25 cellular contexts compared by ENCODE assay signal in genomic region chr11:76574879-76575278, GRCh38.
DNase-seq lines count a peak whose midpoint lies in the region; ATAC-seq, FAIRE-seq and TF ChIP-seq lines count a peak whose summit lies in the region.
"Had no signal": no experiment of that assay in that cellular context is flagged by ENCODE, and none has a peak within 500 bp of the region (broad histone marks: within the 10 kb centered on the region; RNA-seq: fewer than 3 reads in every experiment).

No MANE protein-coding gene starts in this region.

- TF ChIP-seq CTCF in GM23338 (conservative IDR thresholded peaks at IDR 0.05; ENCODE audit: low read depth in 2 of 2): no peak
- no peak for TF ChIP-seq CTCF in keratinocyte (optimal IDR thresholded peaks at IDR 0.05 in 1 of 3, IDR thresholded peaks at IDR 0.05 in 1 of 3, conservative IDR thresholded peaks at IDR 0.05 in 1 of 3; ENCODE audit: extremely low read depth in 1 of 3, insufficient read depth in 2 of 3, low read length in 3 of 3)
- TF ChIP-seq CTCF in osteoblast (IDR thresholded peaks at IDR 0.05; ENCODE audit: extremely low read depth, low read depth, low read length): no peak

- H3K36me3 ChIP-seq in GM23338 (ENCODE audit: insufficient read depth) (no peaks in the 10 kb centered on the region), keratinocyte (ENCODE audit: control insufficient read depth in 2 of 2, extremely low read depth in 1 of 2, insufficient read depth in 2 of 2, low read length in 2 of 2) (no peaks in the 10 kb centered on the region), osteoblast (ENCODE audit: insufficient read depth, low read length) (no peaks in the 10 kb centered on the region)
- H3K36me3 ChIP-seq: SJSA1 had no signal

- H3K4me3 Mint-ChIP-seq in GM23338: no peak overlapping the region
- peak overlapping the region; percentile 24 for H3K4me3 Mint-ChIP-seq in activated T-helper 17 cell treated with anti-CD3 and anti-CD28 coated beads, Interleukin-2, amount 50 U/mL, for 72 hours
- H3K4me3 Mint-ChIP-seq: CD4-positive, alpha-beta memory T cell had no signal

- peaks cover 6% of the 10 kb centered on the region for H3K4me1 ChIP-seq in GM23338 (ENCODE audit: insufficient read depth)
- H3K4me1 ChIP-seq in keratinocyte (ENCODE audit: control insufficient read depth, extremely low read depth, insufficient read depth, low read length): peaks cover 25% of the 10 kb centered on the region
- peaks cover 49% of the 10 kb centered on the region for H3K4me1 ChIP-seq in osteoblast (ENCODE audit: insufficient read depth, low read length)

- H3K9me3 Mint-ChIP-seq in GM23338: no peaks in the 10 kb centered on the region; the same call in 2 of the 3 replicates
- no peaks in the 10 kb centered on the region for H3K9me3 Mint-ChIP-seq in activated T-helper 17 cell treated with anti-CD3 and anti-CD28 coated beads, Interleukin-2, amount 50 U/mL, for 72 hours

- dilution Hi-C loops in keratinocyte (cut with MboI; ENCODE audit: extremely low pct_ligation_motif_present, low sequenced_read_pairs): no loop called here

- H3K4me2 ChIP-seq in GM23338 (no peak overlapping the region), keratinocyte (ENCODE audit: control insufficient read depth, extremely low read depth, insufficient read depth, low read depth, low read length) (no peak overlapping the region), osteoblast (ENCODE audit: insufficient read depth, low read length) (no peak overlapping the region)

- H4K20me1 ChIP-seq in GM23338 (replicated peaks; ENCODE audit: insufficient read depth) (no peaks in the 10 kb centered on the region), keratinocyte (ENCODE audit: control insufficient read depth, extremely low read depth, insufficient read depth, low read length) (no peaks in the 10 kb centered on the region), osteoblast (ENCODE audit: insufficient read depth, low read length) (no peaks in the 10 kb centered on the region)

- DNase-seq in GM23338 (ENCODE audit: low spot score): no peak
- DNase-seq in keratinocyte (ENCODE audit: low read depth, low spot score): no peak
- DNase-seq in osteoblast (ENCODE audit: insufficient read length, low spot score, missing footprints): no peak
- DNase-seq in SK-N-DZ (ENCODE audit: low spot score): no peak
- DNase-seq in NCI-H1417 (lab: John Stamatoyannopoulos, UW): no peak
- DNase-seq in nucleus accumbens (lab: John Stamatoyannopoulos, UW): no peak
- DNase-seq: C1 segment of cervical spinal cord; CD4-positive, alpha-beta memory T cell; COR-L47; HCEC 1CT; Kasumi-1; NCI-H1105; NCI-H146; NCI-H1930; NCI-H2107; NCI-H524; NCI-H82; NK-92 treated with Interleukin-12 subunit alpha and Interleukin-12 subunit beta, amount 100 ng/mL, for 24 hours; PC-3 had no signal

- H3K36me3 Mint-ChIP-seq in GM23338 (ENCODE audit: low read depth): no peaks in the 10 kb centered on the region
- no peaks in the 10 kb centered on the region for H3K36me3 Mint-ChIP-seq in activated T-helper 17 cell treated with anti-CD3 and anti-CD28 coated beads, Interleukin-2, amount 50 U/mL, for 72 hours (ENCODE audit: low read depth)
- H3K36me3 Mint-ChIP-seq: CD4-positive, alpha-beta memory T cell had no signal

- H3K9me3 ChIP-seq in keratinocyte (ENCODE audit: control insufficient read depth, low read depth, low read length): no peaks in the 10 kb centered on the region
- H3K9me3 ChIP-seq in osteoblast (ENCODE audit: low read depth, low read length): no peaks in the 10 kb centered on the region
- H3K9me3 ChIP-seq: SJSA1 had no signal

- no peak overlapping the region for H3K27ac Mint-ChIP-seq in GM23338
- H3K27ac Mint-ChIP-seq in activated T-helper 17 cell treated with anti-CD3 and anti-CD28 coated beads, Interleukin-2, amount 50 U/mL, for 72 hours: no peak overlapping the region
- H3K27ac Mint-ChIP-seq: CD4-positive, alpha-beta memory T cell had no signal

- no peak overlapping the region for H3K9ac ChIP-seq in keratinocyte (ENCODE audit: control insufficient read depth, extremely low read depth, insufficient read depth, low read length)

- H3K4me1 Mint-ChIP-seq in GM23338: peaks cover 11% of the 10 kb centered on the region
- H3K4me1 Mint-ChIP-seq in activated T-helper 17 cell treated with anti-CD3 and anti-CD28 coated beads, Interleukin-2, amount 50 U/mL, for 72 hours: peaks cover 5% of the 10 kb centered on the region
- H3K4me1 Mint-ChIP-seq: CD4-positive, alpha-beta memory T cell had no signal

- no peak overlapping the region for H3K4me3 ChIP-seq in GM23338
- no peak overlapping the region for H3K4me3 ChIP-seq in keratinocyte (ENCODE audit: control insufficient read depth in 2 of 3, extremely low read depth in 1 of 3, insufficient read depth in 2 of 3, low read depth in 1 of 3, low read length in 3 of 3)
- H3K4me3 ChIP-seq in osteoblast (ENCODE audit: insufficient read depth, low read length): no peak overlapping the region
- H3K4me3 ChIP-seq: K562, SJSA1 had no signal

- H3K27ac ChIP-seq in GM23338 (ENCODE audit: low read depth) (no peak overlapping the region), keratinocyte (ENCODE audit: control insufficient read depth, insufficient read depth, low read length) (no peak overlapping the region), osteoblast (ENCODE audit: low read depth, low read length) (peak overlapping the region; percentile 76)
- H3K27ac ChIP-seq: SJSA1 had no signal

- H3K9me1 ChIP-seq in keratinocyte (ENCODE audit: control insufficient read depth, extremely low read depth, insufficient read depth, low read length): no peaks in the 10 kb centered on the region

- H3K79me2 ChIP-seq in GM23338 (replicated peaks; ENCODE audit: insufficient read depth) (no peaks in the 10 kb centered on the region), keratinocyte (ENCODE audit: control insufficient read depth, insufficient read depth, low read length) (no peaks in the 10 kb centered on the region), osteoblast (ENCODE audit: insufficient read depth, low read length) (no peaks in the 10 kb centered on the region)

- H3K9me2 ChIP-seq in GM23338 (ENCODE audit: insufficient read depth): no peaks in the 10 kb centered on the region

- no peak for FAIRE-seq in keratinocyte (lab: Jason Lieb, UNC)
- FAIRE-seq: G401.6, H1 had no signal

- peaks cover 5% of the 10 kb centered on the region for H3K27me3 Mint-ChIP-seq in GM23338 (ENCODE audit: insufficient read depth, low read depth, poor library complexity)
- H3K27me3 Mint-ChIP-seq in activated T-helper 17 cell treated with anti-CD3 and anti-CD28 coated beads, Interleukin-2, amount 50 U/mL, for 72 hours: peaks cover 4% of the 10 kb centered on the region

- no peaks in the 10 kb centered on the region for H3K27me3 ChIP-seq in GM23338 (ENCODE audit: insufficient read depth)
- H3K27me3 ChIP-seq in keratinocyte (ENCODE audit: control insufficient read depth, extremely low read depth, insufficient read depth, low read length): no peaks in the 10 kb centered on the region
- H3K27me3 ChIP-seq in osteoblast (ENCODE audit: insufficient read depth, low read length): no peaks in the 10 kb centered on the region
- H3K27me3 ChIP-seq: SJSA1 had no signal

- H2AFZ ChIP-seq in GM23338 (0 out of 2 replicates have a peak overlapping the region, but pooled peaks have one; percentile 52), keratinocyte (ENCODE audit: control insufficient read depth, low read length) (peak overlapping the region; percentile 24), osteoblast (ENCODE audit: low read length) (peak overlapping the region; percentile 69)

- ATAC-seq in GM23338: no peak
- ATAC-seq in activated T-helper 17 cell treated with anti-CD3 and anti-CD28 coated beads, Interleukin-2, amount 50 U/mL, for 72 hours (replicated peaks): peak; percentile 28
- no peak for ATAC-seq in HG03457 (IDR thresholded peaks at IDR 0.05; ENCODE audit: unreplicated experiment)
- ATAC-seq: K562, PC-3 had no signal

- H3F3A ChIP-seq in GM23338 (replicated peaks; ENCODE audit: low read depth): no peaks in the 10 kb centered on the region

TF ChIP-seq in GM23338, 12 proteins besides CTCF, POLR2A, EP300 and RAD21 (continues in another document):
- TF ChIP-seq CREB1 (CRISPR knock-in tag; IDR thresholded peaks at IDR 0.05; ENCODE audit: low read depth): no peak
- TF ChIP-seq ZNF114 (CRISPR knock-in tag; IDR thresholded peaks at IDR 0.05): no peak
- TF ChIP-seq, protein P1, sequence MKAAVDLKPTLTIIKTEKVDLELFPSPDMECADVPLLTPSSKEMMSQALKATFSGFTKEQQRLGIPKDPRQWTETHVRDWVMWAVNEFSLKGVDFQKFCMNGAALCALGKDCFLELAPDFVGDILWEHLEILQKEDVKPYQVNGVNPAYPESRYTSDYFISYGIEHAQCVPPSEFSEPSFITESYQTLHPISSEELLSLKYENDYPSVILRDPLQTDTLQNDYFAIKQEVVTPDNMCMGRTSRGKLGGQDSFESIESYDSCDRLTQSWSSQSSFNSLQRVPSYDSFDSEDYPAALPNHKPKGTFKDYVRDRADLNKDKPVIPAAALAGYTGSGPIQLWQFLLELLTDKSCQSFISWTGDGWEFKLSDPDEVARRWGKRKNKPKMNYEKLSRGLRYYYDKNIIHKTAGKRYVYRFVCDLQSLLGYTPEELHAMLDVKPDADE (IDR thresholded peaks at IDR 0.05): no peak
- TF ChIP-seq JUNB (IDR thresholded peaks at IDR 0.05; ENCODE audit: unreplicated experiment): no peak
- no peak for TF ChIP-seq ZNF331 (CRISPR knock-in tag; IDR thresholded peaks at IDR 0.05; ENCODE audit: low read depth)
- TF ChIP-seq EZH2phosphoT487 (IDR thresholded peaks at IDR 0.05; ENCODE audit: unreplicated experiment): no peak
